ENCODE assay signal across 8 cellular contexts in the genomic region with DNA sequence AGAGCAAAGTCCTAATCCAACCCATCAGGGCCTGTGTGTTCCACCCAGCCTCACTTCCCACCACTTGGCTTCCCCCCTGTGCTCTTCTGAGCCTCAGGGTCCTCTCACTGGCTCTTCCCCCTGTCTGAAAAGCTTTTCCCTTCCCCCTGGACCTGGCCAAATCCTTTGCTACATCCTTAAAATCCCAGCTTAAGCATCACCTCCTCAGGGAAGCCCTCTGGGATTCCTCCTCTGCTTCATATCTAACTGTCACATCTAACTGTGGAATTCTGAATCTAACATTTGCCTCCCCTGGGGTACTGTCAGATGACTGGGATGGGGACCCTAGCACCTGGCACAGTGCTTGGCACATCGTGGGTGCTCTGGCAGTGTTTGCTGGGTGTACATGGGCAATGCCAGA. TPM values are rescaled to one million over a fixed set of nuclear protein-coding genes. Genes with fewer than 3 reads are reported as not detected.
"Had no signal": no experiment of that assay in that cellular context is flagged by ENCODE, and none has a peak within 500 bp of the region (broad histone marks: within the 10 kb centered on the region; RNA-seq: fewer than 3 reads in every experiment).

No MANE protein-coding gene starts in this region.

- H3K9ac ChIP-seq: GM23248, KMS-11 had no signal

- H3K4me3 ChIP-seq: GM23248 had no signal

- DNase-seq: GM23248, GOT3, HCEC 1CT, IMR-90, KBM-7 had no signal

- H2AFZ ChIP-seq: GM23248 had no signal

- FAIRE-seq: HTR-8/SVneo had no signal

- H3K27ac ChIP-seq: GM23248, HL-60, KMS-11 had no signal

- H3K4me2 ChIP-seq: KMS-11 had no signal

RNA-seq across cellular contexts. Expression of a gene that starts 1.0 kb away (rescaled TPM):
- total RNA-seq: GM23248 had no signal
- polyA plus RNA-seq: GM23248 had no signal
